Comparison of ENCODE assay signal across 10 cellular contexts in genomic region chr16:56269824-56270684, GRCh38.
DNase-seq lines count a peak whose midpoint lies in the region; ATAC-seq and TF ChIP-seq lines count a peak whose summit lies in the region.
"Had no signal": no experiment of that assay in that cellular context is flagged by ENCODE, and none has a peak within 500 bp of the region (broad histone marks: within the 10 kb centered on the region; RNA-seq: fewer than 3 reads in every experiment).

No MANE protein-coding gene starts in this region.

- H3K27me3 ChIP-seq in HUES48 (ENCODE audit: control insufficient read depth, insufficient read depth, low read length) (no peaks in the 10 kb centered on the region), right lobe of liver (no peaks in the 10 kb centered on the region), testis (no peaks in the 10 kb centered on the region)

- peak; percentile 55 for TF ChIP-seq CTCF in choroid plexus epithelial cell (conservative IDR thresholded peaks at IDR 0.05; ENCODE audit: low read depth, low read length)
- peak in 2 of 4 donors; percentile 14 to 21 for TF ChIP-seq CTCF in right lobe of liver (IDR thresholded peaks at IDR 0.05)
- peak in 1 of 3 experiments; percentile 2 for TF ChIP-seq CTCF in testis (IDR thresholded peaks at IDR 0.05)
- TF ChIP-seq CTCF in GM13976 (IDR thresholded peaks at IDR 0.05; ENCODE audit: borderline replicate concordance, control extremely low read depth, extremely low read depth, insufficient read depth, missing control alignments) = no peak
- no peak for TF ChIP-seq CTCF in MCF 10A (IDR thresholded peaks at IDR 0.05; ENCODE audit: unreplicated experiment)

- intact Hi-C loops in right lobe of liver (cut with DNase I) = no loop called here
- intact Hi-C loops in testis (cut with DNase I; ENCODE audit: low total_unique reads) = no loop called here
- intact Hi-C loops in MCF 10A (cut with micrococcal nuclease) = no loop called here

- no peaks in the 10 kb centered on the region for H3K36me3 Mint-ChIP-seq in MCF 10A (ENCODE audit: insufficient read depth, unreplicated experiment)

- H3K9me3 Mint-ChIP-seq in MCF 10A (ENCODE audit: unreplicated experiment) = no peaks in the 10 kb centered on the region

- H3K27me3 Mint-ChIP-seq in MCF 10A (ENCODE audit: insufficient read depth, unreplicated experiment) = peaks cover 43% of the 10 kb centered on the region

- H3K4me1 Mint-ChIP-seq in MCF 10A (ENCODE audit: insufficient read depth, unreplicated experiment) = no peaks in the 10 kb centered on the region

- H3K27ac ChIP-seq in HUES48 (ENCODE audit: low read depth, low read length) = peak overlapping the region; percentile 32
- H3K27ac ChIP-seq in right lobe of liver = peak overlapping the region; percentile 43 to 86 (median 83)
- H3K27ac ChIP-seq in testis = peak overlapping the region; percentile 34 to 66

- H3K4me3 Mint-ChIP-seq in MCF 10A (ENCODE audit: unreplicated experiment) = no peak overlapping the region

- H3K4me3 ChIP-seq in HUES48 (ENCODE audit: low read depth, low read length) (no peak overlapping the region), choroid plexus epithelial cell (ENCODE audit: low read depth, low read length) (no peak overlapping the region), right lobe of liver (no peak overlapping the region), testis (no peak overlapping the region)

- H3K4me1 ChIP-seq in HUES48 (ENCODE audit: control insufficient read depth, insufficient read depth, low read length) (peaks cover 10% of the 10 kb centered on the region), right lobe of liver (peaks cover 0 to 28% (median 12%) of the 10 kb centered on the region in 4 donors), testis (peaks cover 5% of the 10 kb centered on the region)

- H3K36me3 ChIP-seq in HUES48 (ENCODE audit: control insufficient read depth, insufficient read depth, low read length) (no peaks in the 10 kb centered on the region), right lobe of liver (no peaks in the 10 kb centered on the region), testis (ENCODE audit: low read depth, missing control alignments) (no peaks in the 10 kb centered on the region)

- POLR2A ChIA-PET in MCF 10A (lab: Yijun Ruan, JAX) = no interaction called here

- no peak overlapping the region for H3K27ac Mint-ChIP-seq in MCF 10A (ENCODE audit: low read depth, unreplicated experiment)

- in situ Hi-C loops in GM13976 (cut with MboI; ENCODE audit: low sequenced_read_pairs, unreplicated experiment) = no loop called here

- H3K9me3 ChIP-seq in HUES48 (ENCODE audit: control insufficient read depth, insufficient read depth, low read length) (peaks cover 4% of the 10 kb centered on the region), right lobe of liver (no peaks in the 10 kb centered on the region), testis (no peaks in the 10 kb centered on the region)

- BruUV-seq in MCF 10A (replicated peaks; lab: Mats Ljungman, UMichigan) = no TSS peak

- ATAC-seq in right lobe of liver (peak; percentile 94 to 97 (median 96)), HG02973 (IDR thresholded peaks at IDR 0.05; ENCODE audit: unreplicated experiment) (no peak), GM18867 (IDR thresholded peaks at IDR 0.05; ENCODE audit: unreplicated experiment) (no peak)

- no peak overlapping the region for H3K9ac ChIP-seq in HUES48 (ENCODE audit: low read depth, low read length)

- WGBS in right lobe of liver (ENCODE audit: insufficient coverage, low coverage, low lambda C conversion rate, missing lambda C conversion rate) = 32% methylated on average over 5 of the region's 7 CpGs
- WGBS in testis, 2 donors = 65 to 83% methylated on average over 4 to 7 of the region's 7 CpGs

- DNase-seq in choroid plexus epithelial cell (ENCODE audit: low read depth) = peak; percentile 72
- DNase-seq in right lobe of liver = peak; percentile 68 to 91 (median 88)
- DNase-seq in testis = peak; percentile 77
- DNase-seq in GM13976 (ENCODE audit: low spot score) = no peak
- no peak for DNase-seq in MCF 10A (ENCODE audit: unreplicated experiment)
- DNase-seq: activated CD8-positive, alpha-beta memory T cell treated with anti-CD3 and anti-CD28 coated beads, Interleukin-2, amount 50 U/mL, for 48 hours; NCI-H187 had no signal

- TF ChIP-seq POLR2A in right lobe of liver (IDR thresholded peaks at IDR 0.05) (peak; percentile 63), testis (IDR thresholded peaks at IDR 0.05) (no peak)

- CTCF ChIA-PET in MCF 10A (lab: Yijun Ruan, JAX) = interaction anchor here (0.6 to 1.3 kb wide), 2 partner anchors 35 to 229 kb away, joined by 3 read pairs; no protein-coding TSS in a partner anchor

Comparison
In these comparisons a context has a peak if more than half of its experiments do, and no peak if none do; other contexts are left out.
1. H3K27ac ChIP-seq: peak in every context shown above with its lines; median percentile 83 in right lobe of liver; 50 in testis; 32 in HUES48.
2. DNase-seq: peak in choroid plexus epithelial cell (single experiment), right lobe of liver (3 of 3) and testis (single experiment); none in GM13976 (single experiment) and MCF 10A (single experiment).
3. ATAC-seq: peak in right lobe of liver (4 of 4); none in HG02973 (single experiment) and GM18867 (single experiment).